In genomic region chr3:170622369-170623159, GRCh38 we compare ENCODE assay signal across 10 cellular contexts. TPM values are rescaled to one million over a fixed set of nuclear protein-coding genes. Genes with fewer than 3 reads are reported as not detected.
DNase-seq lines count a peak whose midpoint lies in the region; ATAC-seq and TF ChIP-seq lines count a peak whose summit lies in the region.
"Had no signal": no experiment of that assay in that cellular context is flagged by ENCODE, and none has a peak within 500 bp of the region (broad histone marks: within the 10 kb centered on the region; RNA-seq: fewer than 3 reads in every experiment).

No MANE protein-coding gene starts in this region.

- 24% methylated on average over 3 of the region's 5 CpGs; no CpG with 5 or more reads in 1 of the 2 donors for WGBS in gastroesophageal sphincter (ENCODE audit: low coverage in 1 of 2), 2 donors

- H3K36me3 ChIP-seq in gastroesophageal sphincter, result no peaks in the 10 kb centered on the region

- H3K27me3 ChIP-seq in gastroesophageal sphincter, result peaks cover 10% of the 10 kb centered on the region

- ATAC-seq in gastroesophageal sphincter, result peak; percentile 67
- no peak for ATAC-seq in HG03025 (IDR thresholded peaks at IDR 0.05; ENCODE audit: low FRiP score, unreplicated experiment)
- ATAC-seq in GM18858 (IDR thresholded peaks at IDR 0.05; ENCODE audit: unreplicated experiment), result no peak
- ATAC-seq: effector memory CD8-positive, alpha-beta T cell had no signal

- no peak for TF ChIP-seq POLR2A in gastroesophageal sphincter (IDR thresholded peaks at IDR 0.05)

- no peak overlapping the region for H3K4me3 ChIP-seq in gastroesophageal sphincter

- peaks cover 0 to 17% (median 0%) of the 10 kb centered on the region in 3 donors for H3K9me3 ChIP-seq in gastroesophageal sphincter

- DNase-seq in ELR (ENCODE audit: low read depth), result peak; percentile 63
- DNase-seq in NCI-H69 (lab: John Stamatoyannopoulos, UW), result peak; percentile 98
- DNase-seq in pons (ENCODE audit: low spot score), result peak; percentile 88
- no peak for DNase-seq in activated CD4-positive, alpha-beta T cell treated with anti-CD3 and anti-CD28 coated beads for 48 hours
- no peak for DNase-seq in NCI-H2081 treated with DMSO at 0.1 percent for 48 hours (lab: John Stamatoyannopoulos, UW)
- DNase-seq: effector memory CD8-positive, alpha-beta T cell; naive B cell had no signal

- TF ChIP-seq EP300 in gastroesophageal sphincter (IDR thresholded peaks at IDR 0.05), result no peak

- H3K4me1 ChIP-seq in gastroesophageal sphincter, result peaks cover 0 to 5% (median 0%) of the 10 kb centered on the region in 3 donors

- no peak overlapping the region for H3K27ac ChIP-seq in gastroesophageal sphincter

- no peak for TF ChIP-seq CTCF in gastroesophageal sphincter (IDR thresholded peaks at IDR 0.05)

RNA-seq across cellular contexts. Expression of gene SLC7A14, which starts 36.7 kb away (rescaled TPM):
- under 1 TPM; under 0.01 to 0.99 (median 0.43) TPM for total RNA-seq in gastroesophageal sphincter

Comparison
In these comparisons a context has a peak if more than half of its experiments do, and no peak if none do; other contexts are left out.
1. DNase-seq: peak in ELR (single experiment), NCI-H69 (single experiment) and pons (single experiment); none in activated CD4-positive, alpha-beta T cell treated with anti-CD3 and anti-CD28 coated beads for 48 hours (single experiment) and NCI-H2081 treated with DMSO at 0.1 percent for 48 hours (single experiment).